In the genomic region with DNA sequence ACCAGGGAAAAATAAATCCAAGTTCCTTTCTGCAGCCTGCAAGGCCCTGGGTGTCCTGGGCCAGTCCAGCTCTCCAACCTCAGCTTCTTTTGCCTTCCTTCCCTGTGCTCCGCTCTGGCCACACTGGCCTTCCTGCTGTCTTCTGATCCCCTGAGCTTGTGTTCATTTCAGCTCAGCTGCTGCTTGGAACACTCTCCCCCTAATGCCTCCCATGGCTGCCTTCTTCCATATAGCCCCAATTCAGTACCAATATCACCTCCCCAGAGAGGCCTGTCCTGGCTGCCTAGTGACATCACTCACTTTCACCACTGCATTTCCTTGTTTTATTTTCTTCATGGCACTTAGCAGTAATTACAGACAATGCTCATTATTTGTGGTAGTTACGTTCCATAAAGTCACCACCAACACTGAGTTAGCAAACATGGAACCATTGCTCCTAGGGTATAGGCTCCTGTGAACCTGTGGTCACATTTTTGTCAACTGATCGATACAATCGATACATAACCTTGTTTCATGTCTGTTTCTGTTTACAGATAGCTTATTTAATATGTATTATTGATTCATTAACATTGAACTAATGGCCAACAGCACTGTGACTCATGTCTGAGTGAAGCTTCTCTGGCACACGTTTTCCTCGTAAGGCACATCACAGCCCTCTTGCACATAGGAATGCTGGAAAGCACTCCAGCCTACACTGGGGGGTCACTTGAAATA, we compare ENCODE assay signal across 1 cellular context.
TF ChIP-seq lines count a peak whose summit lies in the region.

No MANE protein-coding gene starts in this region.

TF ChIP-seq in HepG2, 621 proteins besides CTCF, POLR2A, EP300 and RAD21:
- TF ChIP-seq JDP2 (CRISPR knock-in tag; IDR thresholded peaks at IDR 0.05; ENCODE audit: borderline replicate concordance), result no peak
- no peak for TF ChIP-seq IRX3 (CRISPR knock-in tag; IDR thresholded peaks at IDR 0.05; ENCODE audit: borderline replicate concordance, low read depth)
- TF ChIP-seq, protein P1, sequence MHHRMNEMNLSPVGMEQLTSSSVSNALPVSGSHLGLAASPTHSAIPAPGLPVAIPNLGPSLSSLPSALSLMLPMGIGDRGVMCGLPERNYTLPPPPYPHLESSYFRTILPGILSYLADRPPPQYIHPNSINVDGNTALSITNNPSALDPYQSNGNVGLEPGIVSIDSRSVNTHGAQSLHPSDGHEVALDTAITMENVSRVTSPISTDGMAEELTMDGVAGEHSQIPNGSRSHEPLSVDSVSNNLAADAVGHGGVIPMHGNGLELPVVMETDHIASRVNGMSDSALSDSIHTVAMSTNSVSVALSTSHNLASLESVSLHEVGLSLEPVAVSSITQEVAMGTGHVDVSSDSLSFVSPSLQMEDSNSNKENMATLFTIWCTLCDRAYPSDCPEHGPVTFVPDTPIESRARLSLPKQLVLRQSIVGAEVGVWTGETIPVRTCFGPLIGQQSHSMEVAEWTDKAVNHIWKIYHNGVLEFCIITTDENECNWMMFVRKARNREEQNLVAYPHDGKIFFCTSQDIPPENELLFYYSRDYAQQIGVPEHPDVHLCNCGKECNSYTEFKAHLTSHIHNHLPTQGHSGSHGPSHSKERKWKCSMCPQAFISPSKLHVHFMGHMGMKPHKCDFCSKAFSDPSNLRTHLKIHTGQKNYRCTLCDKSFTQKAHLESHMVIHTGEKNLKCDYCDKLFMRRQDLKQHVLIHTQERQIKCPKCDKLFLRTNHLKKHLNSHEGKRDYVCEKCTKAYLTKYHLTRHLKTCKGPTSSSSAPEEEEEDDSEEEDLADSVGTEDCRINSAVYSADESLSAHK (CRISPR knock-in tag; IDR thresholded peaks at IDR 0.05; ENCODE audit: borderline replicate concordance), result no peak
- no peak for TF ChIP-seq ZNF3 (CRISPR knock-in tag; IDR thresholded peaks at IDR 0.05)
- peak; percentile 28; the same call in 1 of the 2 replicates for TF ChIP-seq TBX3 (IDR thresholded peaks at IDR 0.05; ENCODE audit: borderline replicate concordance)
- TF ChIP-seq, protein P2, sequence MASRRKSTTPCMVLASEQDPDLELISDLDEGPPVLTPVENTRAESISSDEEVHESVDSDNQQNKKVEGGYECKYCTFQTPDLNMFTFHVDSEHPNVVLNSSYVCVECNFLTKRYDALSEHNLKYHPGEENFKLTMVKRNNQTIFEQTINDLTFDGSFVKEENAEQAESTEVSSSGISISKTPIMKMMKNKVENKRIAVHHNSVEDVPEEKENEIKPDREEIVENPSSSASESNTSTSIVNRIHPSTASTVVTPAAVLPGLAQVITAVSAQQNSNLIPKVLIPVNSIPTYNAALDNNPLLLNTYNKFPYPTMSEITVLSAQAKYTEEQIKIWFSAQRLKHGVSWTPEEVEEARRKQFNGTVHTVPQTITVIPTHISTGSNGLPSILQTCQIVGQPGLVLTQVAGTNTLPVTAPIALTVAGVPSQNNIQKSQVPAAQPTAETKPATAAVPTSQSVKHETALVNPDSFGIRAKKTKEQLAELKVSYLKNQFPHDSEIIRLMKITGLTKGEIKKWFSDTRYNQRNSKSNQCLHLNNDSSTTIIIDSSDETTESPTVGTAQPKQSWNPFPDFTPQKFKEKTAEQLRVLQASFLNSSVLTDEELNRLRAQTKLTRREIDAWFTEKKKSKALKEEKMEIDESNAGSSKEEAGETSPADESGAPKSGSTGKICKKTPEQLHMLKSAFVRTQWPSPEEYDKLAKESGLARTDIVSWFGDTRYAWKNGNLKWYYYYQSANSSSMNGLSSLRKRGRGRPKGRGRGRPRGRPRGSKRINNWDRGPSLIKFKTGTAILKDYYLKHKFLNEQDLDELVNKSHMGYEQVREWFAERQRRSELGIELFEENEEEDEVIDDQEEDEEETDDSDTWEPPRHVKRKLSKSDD (CRISPR knock-in tag; IDR thresholded peaks at IDR 0.05; ENCODE audit: low read depth), result no peak
- no peak for TF ChIP-seq REPIN1 (CRISPR knock-in tag; IDR thresholded peaks at IDR 0.05; ENCODE audit: borderline replicate concordance, low read depth)
- no peak for TF ChIP-seq PTBP1 (IDR thresholded peaks at IDR 0.05; ENCODE audit: low read depth, low read length, poor library complexity, severe bottlenecking)
- TF ChIP-seq ONECUT2 (CRISPR knock-in tag; IDR thresholded peaks at IDR 0.05), result peak; percentile 72
- no peak for TF ChIP-seq RARG (CRISPR knock-in tag; IDR thresholded peaks at IDR 0.05; ENCODE audit: low read depth)
- TF ChIP-seq ZNF761 (CRISPR knock-in tag; conservative IDR thresholded peaks at IDR 0.05), result no peak
- TF ChIP-seq NBN (conservative IDR thresholded peaks at IDR 0.05), result no peak
- TF ChIP-seq KAT2B (IDR thresholded peaks at IDR 0.05; ENCODE audit: borderline replicate concordance, low read depth, low read length), result peak; percentile 97
- no peak for TF ChIP-seq SRSF9 (IDR thresholded peaks at IDR 0.05; ENCODE audit: borderline replicate concordance, insufficient read depth, low read depth, low read length, poor library complexity, severe bottlenecking)
- TF ChIP-seq ZNF296 (CRISPR knock-in tag; conservative IDR thresholded peaks at IDR 0.05), result no peak
- TF ChIP-seq, protein P3, sequence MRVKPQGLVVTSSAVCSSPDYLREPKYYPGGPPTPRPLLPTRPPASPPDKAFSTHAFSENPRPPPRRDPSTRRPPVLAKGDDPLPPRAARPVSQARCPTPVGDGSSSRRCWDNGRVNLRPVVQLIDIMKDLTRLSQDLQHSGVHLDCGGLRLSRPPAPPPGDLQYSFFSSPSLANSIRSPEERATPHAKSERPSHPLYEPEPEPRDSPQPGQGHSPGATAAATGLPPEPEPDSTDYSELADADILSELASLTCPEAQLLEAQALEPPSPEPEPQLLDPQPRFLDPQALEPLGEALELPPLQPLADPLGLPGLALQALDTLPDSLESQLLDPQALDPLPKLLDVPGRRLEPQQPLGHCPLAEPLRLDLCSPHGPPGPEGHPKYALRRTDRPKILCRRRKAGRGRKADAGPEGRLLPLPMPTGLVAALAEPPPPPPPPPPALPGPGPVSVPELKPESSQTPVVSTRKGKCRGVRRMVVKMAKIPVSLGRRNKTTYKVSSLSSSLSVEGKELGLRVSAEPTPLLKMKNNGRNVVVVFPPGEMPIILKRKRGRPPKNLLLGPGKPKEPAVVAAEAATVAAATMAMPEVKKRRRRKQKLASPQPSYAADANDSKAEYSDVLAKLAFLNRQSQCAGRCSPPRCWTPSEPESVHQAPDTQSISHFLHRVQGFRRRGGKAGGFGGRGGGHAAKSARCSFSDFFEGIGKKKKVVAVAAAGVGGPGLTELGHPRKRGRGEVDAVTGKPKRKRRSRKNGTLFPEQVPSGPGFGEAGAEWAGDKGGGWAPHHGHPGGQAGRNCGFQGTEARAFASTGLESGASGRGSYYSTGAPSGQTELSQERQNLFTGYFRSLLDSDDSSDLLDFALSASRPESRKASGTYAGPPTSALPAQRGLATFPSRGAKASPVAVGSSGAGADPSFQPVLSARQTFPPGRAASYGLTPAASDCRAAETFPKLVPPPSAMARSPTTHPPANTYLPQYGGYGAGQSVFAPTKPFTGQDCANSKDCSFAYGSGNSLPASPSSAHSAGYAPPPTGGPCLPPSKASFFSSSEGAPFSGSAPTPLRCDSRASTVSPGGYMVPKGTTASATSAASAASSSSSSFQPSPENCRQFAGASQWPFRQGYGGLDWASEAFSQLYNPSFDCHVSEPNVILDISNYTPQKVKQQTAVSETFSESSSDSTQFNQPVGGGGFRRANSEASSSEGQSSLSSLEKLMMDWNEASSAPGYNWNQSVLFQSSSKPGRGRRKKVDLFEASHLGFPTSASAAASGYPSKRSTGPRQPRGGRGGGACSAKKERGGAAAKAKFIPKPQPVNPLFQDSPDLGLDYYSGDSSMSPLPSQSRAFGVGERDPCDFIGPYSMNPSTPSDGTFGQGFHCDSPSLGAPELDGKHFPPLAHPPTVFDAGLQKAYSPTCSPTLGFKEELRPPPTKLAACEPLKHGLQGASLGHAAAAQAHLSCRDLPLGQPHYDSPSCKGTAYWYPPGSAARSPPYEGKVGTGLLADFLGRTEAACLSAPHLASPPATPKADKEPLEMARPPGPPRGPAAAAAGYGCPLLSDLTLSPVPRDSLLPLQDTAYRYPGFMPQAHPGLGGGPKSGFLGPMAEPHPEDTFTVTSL (CRISPR knock-in tag; IDR thresholded peaks at IDR 0.05; ENCODE audit: borderline replicate concordance), result no peak
- no peak for TF ChIP-seq SOX13 (IDR thresholded peaks at IDR 0.05)
- no peak for TF ChIP-seq SOX13 (CRISPR knock-in tag; conservative IDR thresholded peaks at IDR 0.05 in 1 of 2, IDR thresholded peaks at IDR 0.05 in 1 of 2)
- no peak for TF ChIP-seq FIP1L1 (IDR thresholded peaks at IDR 0.05; ENCODE audit: borderline replicate concordance, insufficient read depth, low read depth, low read length)
- no peak for TF ChIP-seq ZNF549 (CRISPR knock-in tag; IDR thresholded peaks at IDR 0.05)
- TF ChIP-seq YEATS2 (CRISPR knock-in tag; IDR thresholded peaks at IDR 0.05; ENCODE audit: borderline replicate concordance), result no peak
- no peak for TF ChIP-seq ZMYM2 (CRISPR knock-in tag; IDR thresholded peaks at IDR 0.05)
- no peak for TF ChIP-seq SIX4 (CRISPR knock-in tag; IDR thresholded peaks at IDR 0.05)
- TF ChIP-seq, protein P4, sequence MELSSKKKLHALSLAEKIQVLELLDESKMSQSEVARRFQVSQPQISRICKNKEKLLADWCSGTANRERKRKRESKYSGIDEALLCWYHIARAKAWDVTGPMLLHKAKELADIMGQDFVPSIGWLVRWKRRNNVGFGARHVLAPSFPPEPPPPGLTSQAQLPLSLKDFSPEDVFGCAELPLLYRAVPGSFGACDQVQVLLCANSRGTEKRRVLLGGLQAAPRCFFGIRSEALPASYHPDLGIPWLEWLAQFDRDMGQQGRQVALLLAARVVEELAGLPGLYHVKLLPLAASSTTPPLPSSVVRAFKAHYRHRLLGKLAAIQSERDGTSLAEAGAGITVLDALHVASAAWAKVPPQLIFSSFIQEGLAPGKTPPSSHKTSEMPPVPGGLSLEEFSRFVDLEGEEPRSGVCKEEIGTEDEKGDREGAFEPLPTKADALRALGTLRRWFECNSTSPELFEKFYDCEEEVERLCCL (CRISPR knock-in tag; IDR thresholded peaks at IDR 0.05; ENCODE audit: borderline replicate concordance), result no peak
- no peak for TF ChIP-seq ZNF747 (CRISPR knock-in tag; IDR thresholded peaks at IDR 0.05; ENCODE audit: borderline replicate concordance)
- no peak for TF ChIP-seq SNAPC2 (CRISPR knock-in tag; IDR thresholded peaks at IDR 0.05)
- peak; percentile 73 for TF ChIP-seq HHEX (CRISPR knock-in tag; IDR thresholded peaks at IDR 0.05)
- no peak for TF ChIP-seq IKZF4 (CRISPR knock-in tag; IDR thresholded peaks at IDR 0.05; ENCODE audit: borderline replicate concordance, low read depth, not compliant biosample characterization)
- no peak for TF ChIP-seq ATF7 (IDR thresholded peaks at IDR 0.05)
- TF ChIP-seq ATF7 (CRISPR knock-in tag; IDR thresholded peaks at IDR 0.05), result no peak
- TF ChIP-seq TCF7L2 (IDR thresholded peaks at IDR 0.05; ENCODE audit: low read depth, low read length), result no peak
- no peak for TF ChIP-seq ZNF672 (CRISPR knock-in tag; IDR thresholded peaks at IDR 0.05)
- TF ChIP-seq ZNF441 (CRISPR knock-in tag; IDR thresholded peaks at IDR 0.05; ENCODE audit: borderline replicate concordance), result no peak
- TF ChIP-seq SPEN (CRISPR knock-in tag; IDR thresholded peaks at IDR 0.05; ENCODE audit: low read depth), result no peak
- TF ChIP-seq FOXP1 (IDR thresholded peaks at IDR 0.05), result no peak
- peak; percentile 34; the same call in 1 of the 2 replicates for TF ChIP-seq FOXP1 (CRISPR knock-in tag; IDR thresholded peaks at IDR 0.05)
- peak; percentile 13; the same call in 1 of the 2 replicates for TF ChIP-seq FOXA3 (CRISPR knock-in tag; IDR thresholded peaks at IDR 0.05)
- TF ChIP-seq LCORL (IDR thresholded peaks at IDR 0.05), result no peak
- TF ChIP-seq LCORL (CRISPR knock-in tag; IDR thresholded peaks at IDR 0.05), result no peak
- TF ChIP-seq, protein P5, sequence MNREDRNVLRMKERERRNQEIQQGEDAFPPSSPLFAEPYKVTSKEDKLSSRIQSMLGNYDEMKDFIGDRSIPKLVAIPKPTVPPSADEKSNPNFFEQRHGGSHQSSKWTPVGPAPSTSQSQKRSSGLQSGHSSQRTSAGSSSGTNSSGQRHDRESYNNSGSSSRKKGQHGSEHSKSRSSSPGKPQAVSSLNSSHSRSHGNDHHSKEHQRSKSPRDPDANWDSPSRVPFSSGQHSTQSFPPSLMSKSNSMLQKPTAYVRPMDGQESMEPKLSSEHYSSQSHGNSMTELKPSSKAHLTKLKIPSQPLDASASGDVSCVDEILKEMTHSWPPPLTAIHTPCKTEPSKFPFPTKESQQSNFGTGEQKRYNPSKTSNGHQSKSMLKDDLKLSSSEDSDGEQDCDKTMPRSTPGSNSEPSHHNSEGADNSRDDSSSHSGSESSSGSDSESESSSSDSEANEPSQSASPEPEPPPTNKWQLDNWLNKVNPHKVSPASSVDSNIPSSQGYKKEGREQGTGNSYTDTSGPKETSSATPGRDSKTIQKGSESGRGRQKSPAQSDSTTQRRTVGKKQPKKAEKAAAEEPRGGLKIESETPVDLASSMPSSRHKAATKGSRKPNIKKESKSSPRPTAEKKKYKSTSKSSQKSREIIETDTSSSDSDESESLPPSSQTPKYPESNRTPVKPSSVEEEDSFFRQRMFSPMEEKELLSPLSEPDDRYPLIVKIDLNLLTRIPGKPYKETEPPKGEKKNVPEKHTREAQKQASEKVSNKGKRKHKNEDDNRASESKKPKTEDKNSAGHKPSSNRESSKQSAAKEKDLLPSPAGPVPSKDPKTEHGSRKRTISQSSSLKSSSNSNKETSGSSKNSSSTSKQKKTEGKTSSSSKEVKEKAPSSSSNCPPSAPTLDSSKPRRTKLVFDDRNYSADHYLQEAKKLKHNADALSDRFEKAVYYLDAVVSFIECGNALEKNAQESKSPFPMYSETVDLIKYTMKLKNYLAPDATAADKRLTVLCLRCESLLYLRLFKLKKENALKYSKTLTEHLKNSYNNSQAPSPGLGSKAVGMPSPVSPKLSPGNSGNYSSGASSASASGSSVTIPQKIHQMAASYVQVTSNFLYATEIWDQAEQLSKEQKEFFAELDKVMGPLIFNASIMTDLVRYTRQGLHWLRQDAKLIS (CRISPR knock-in tag; IDR thresholded peaks at IDR 0.05), result no peak
- no peak for TF ChIP-seq HIVEP1 (CRISPR knock-in tag; IDR thresholded peaks at IDR 0.05)
